Comparison of ENCODE assay signal across 13 cellular contexts in the genomic region with DNA sequence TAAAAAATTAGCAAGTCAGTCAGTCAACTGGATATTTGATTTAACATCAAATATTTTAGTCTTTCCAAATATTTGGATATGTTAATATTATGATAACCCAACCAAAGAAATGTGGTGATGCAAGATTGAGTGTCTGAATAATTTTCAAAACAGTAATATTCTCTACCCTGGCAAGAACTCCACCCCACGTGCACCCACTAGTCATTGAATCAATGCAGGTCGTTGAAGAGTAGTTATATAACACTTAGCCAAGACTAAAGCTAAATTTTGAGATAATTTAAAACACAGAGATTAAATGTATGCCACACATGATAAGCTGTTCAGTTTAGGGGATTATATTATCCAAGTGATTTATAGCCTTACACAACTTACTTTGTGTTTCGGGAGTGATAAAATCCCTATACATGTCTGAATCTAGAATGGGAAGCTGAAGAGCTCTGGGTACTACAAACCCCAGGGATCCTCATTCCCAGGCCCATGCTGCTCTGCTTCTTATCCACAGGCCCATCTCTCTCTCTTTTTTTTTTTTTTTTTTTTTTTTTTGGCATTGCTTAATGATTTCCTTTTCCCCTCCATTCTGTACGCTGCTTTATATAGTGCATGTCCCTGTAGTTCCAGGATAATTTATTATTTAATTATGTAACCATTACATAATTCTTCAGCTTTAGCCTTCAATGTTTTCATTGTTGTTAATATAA.
DNase-seq lines count a peak whose midpoint lies in the region; ATAC-seq and TF ChIP-seq lines count a peak whose summit lies in the region.
"Had no signal": no experiment of that assay in that cellular context is flagged by ENCODE, and none has a peak within 500 bp of the region (broad histone marks: within the 10 kb centered on the region; RNA-seq: fewer than 3 reads in every experiment).

No MANE protein-coding gene starts in this region.

- DNase-seq in IMR-90 (peak; percentile 46), cerebellar cortex (ENCODE audit: low spot score) (peak; percentile 73), head of caudate nucleus (peak in 28 of 42 donors; percentile 23 to 82 (median 51)), upper lobe of left lung (no peak), SHP77 treated with DMSO at 0.1 percent for 48 hours (lab: John Stamatoyannopoulos, UW) (no peak)
- DNase-seq: KG1, NCI-H1092 treated with DMSO at 0.1 percent for 48 hours, NCI-H1694 treated with DMSO at 0.1 percent for 48 hours, NCI-H345, NCI-H526 treated with DMSO at 0.1 percent for 48 hours, PC-3 had no signal

- no peaks in the 10 kb centered on the region for H3K36me3 ChIP-seq in IMR-90 (ENCODE audit: control insufficient read depth, insufficient read depth, low read length)
- no peaks in the 10 kb centered on the region for H3K36me3 ChIP-seq in subcutaneous abdominal adipose tissue (ENCODE audit: control insufficient read depth in 5 of 5, insufficient read depth in 5 of 5, low read length in 5 of 5)
- no peaks in the 10 kb centered on the region for H3K36me3 ChIP-seq in upper lobe of left lung

- no peak overlapping the region for H2BK20ac ChIP-seq in IMR-90 (ENCODE audit: low read depth, low read length)

- dilution Hi-C loops in IMR-90 (cut with HindIII; ENCODE audit: low sequenced_read_pairs, unreplicated experiment) = no loop called here

- CTCF ChIA-PET in IMR-90 (lab: Yijun Ruan, JAX) = no interaction called here

- H2BK5ac ChIP-seq in IMR-90 (ENCODE audit: low read depth, low read length, poor library complexity, severe bottlenecking) = no peak overlapping the region

- H3K4me2 ChIP-seq in IMR-90 (ENCODE audit: low read depth, low read length) = no peak overlapping the region

- TF ChIP-seq RAD21 in IMR-90 (IDR thresholded peaks at IDR 0.05; ENCODE audit: low read length) = no peak

- no TSS peak for BruUV-seq in IMR-90 (replicated peaks; lab: Mats Ljungman, UMichigan)

- H3K9ac ChIP-seq in IMR-90 (ENCODE audit: low read depth, low read length) (no peak overlapping the region), subcutaneous abdominal adipose tissue (ENCODE audit: low read length in 5 of 5) (no peak overlapping the region)

- no peak overlapping the region for H2BK15ac ChIP-seq in IMR-90 (ENCODE audit: low read depth, low read length)

- no peak overlapping the region for H4K8ac ChIP-seq in IMR-90 (ENCODE audit: low read depth in 2 of 2, low read length in 2 of 2)

- ATAC-seq in IMR-90 (ENCODE audit: low read depth) (no peak), upper lobe of left lung (ENCODE audit: low FRiP score in 2 of 2) (no peak), GM18870 (IDR thresholded peaks at IDR 0.05; ENCODE audit: unreplicated experiment) (no peak)
- ATAC-seq: PC-3 had no signal

- H2BK120ac ChIP-seq in IMR-90 (ENCODE audit: low read depth, low read length) = no peak overlapping the region

- no peak overlapping the region for H3K4ac ChIP-seq in IMR-90 (ENCODE audit: low read depth, low read length)

- TF ChIP-seq CTCF in IMR-90 (conservative IDR thresholded peaks at IDR 0.05; ENCODE audit: low read depth, low read length) = no peak
- TF ChIP-seq CTCF in upper lobe of left lung (IDR thresholded peaks at IDR 0.05) = no peak

- no peak overlapping the region for H3K23ac ChIP-seq in IMR-90 (ENCODE audit: low read depth, low read length)

- no peak overlapping the region for H3K14ac ChIP-seq in IMR-90 (replicated peaks; ENCODE audit: low read depth, low read length)

- POLR2A ChIA-PET in IMR-90 (lab: Charles Lee; ENCODE audit: unreplicated experiment) = no interaction called here

- no peaks in the 10 kb centered on the region for H4K20me1 ChIP-seq in IMR-90 (ENCODE audit: insufficient read depth, low read length)

- no peaks in the 10 kb centered on the region for H3K79me1 ChIP-seq in IMR-90 (ENCODE audit: low read depth in 1 of 2, low read length in 2 of 2)

- TF ChIP-seq POLR2A in IMR-90 (IDR thresholded peaks at IDR 0.05; ENCODE audit: low read depth, low read length) (no peak), upper lobe of left lung (IDR thresholded peaks at IDR 0.05) (no peak)

- in situ Hi-C loops in IMR-90 (cut with MboI; ENCODE audit: low sequenced_read_pairs) = no loop called here

- no peaks in the 10 kb centered on the region for H3K9me3 ChIP-seq in IMR-90 (ENCODE audit: control insufficient read depth, insufficient read depth, low read length)
- H3K9me3 ChIP-seq in subcutaneous abdominal adipose tissue (ENCODE audit: control insufficient read depth in 5 of 5, low read length in 5 of 5) = no peaks in the 10 kb centered on the region
- H3K9me3 ChIP-seq in upper lobe of left lung = no peaks in the 10 kb centered on the region

- H3K4me1 ChIP-seq in IMR-90 (ENCODE audit: control insufficient read depth, insufficient read depth, low read length) (peaks cover 8% of the 10 kb centered on the region), subcutaneous abdominal adipose tissue (ENCODE audit: control insufficient read depth in 5 of 5, insufficient read depth in 5 of 5, low read length in 5 of 5) (peaks cover 0 to 16% (median 10%) of the 10 kb centered on the region in 5 donors), upper lobe of left lung (peaks cover 0 to 2% (median 0%) of the 10 kb centered on the region in 4 donors)

- WGBS in IMR-90 (ENCODE audit: extremely low coverage in 2 of 2, insufficient read length in 1 of 2), 2 experiments = no CpG with 5 or more reads among the region's 4 CpGs
- WGBS in upper lobe of left lung, 2 donors = 35 to 36% methylated on average over 4 of the region's 4 CpGs

- no peak overlapping the region for H2AFZ ChIP-seq in IMR-90 (replicated peaks; ENCODE audit: low read length, poor library complexity)

- H3K4me3 ChIP-seq in IMR-90 (ENCODE audit: insufficient read depth, low read depth, low read length) (no peak overlapping the region), subcutaneous abdominal adipose tissue (ENCODE audit: low read depth in 1 of 5, low read length in 5 of 5) (no peak overlapping the region), upper lobe of left lung (no peak overlapping the region)

- intact Hi-C loops in IMR-90 (cut with micrococcal nuclease) (no loop called here), head of caudate nucleus (cut with DNase I) (no loop called here)

- H3K27ac ChIP-seq in IMR-90 (ENCODE audit: insufficient read depth, low read length) (no peak overlapping the region), subcutaneous abdominal adipose tissue (ENCODE audit: low read depth, low read length) (peak overlapping the region; percentile 67), upper lobe of left lung (no peak overlapping the region)

- no peak overlapping the region for H3K18ac ChIP-seq in IMR-90 (ENCODE audit: low read depth, low read length)

- no peak overlapping the region for H4K91ac ChIP-seq in IMR-90 (ENCODE audit: insufficient read depth, low read depth, low read length)

- H2AK9ac ChIP-seq in IMR-90 (replicated peaks; ENCODE audit: low read depth, low read length, poor library complexity) = no peak overlapping the region

- no peaks in the 10 kb centered on the region for H3K27me3 ChIP-seq in IMR-90 (ENCODE audit: control insufficient read depth, insufficient read depth, low read length)
- no peaks in the 10 kb centered on the region for H3K27me3 ChIP-seq in subcutaneous abdominal adipose tissue (ENCODE audit: control insufficient read depth in 5 of 5, insufficient read depth in 4 of 5, low read length in 5 of 5)
- H3K27me3 ChIP-seq in upper lobe of left lung = no peaks in the 10 kb centered on the region

- TF ChIP-seq EP300 in upper lobe of left lung (IDR thresholded peaks at IDR 0.05) = no peak

- H3K9me1 ChIP-seq in IMR-90 (ENCODE audit: insufficient read depth, low read length) = peaks cover 3% of the 10 kb centered on the region

- no peak overlapping the region for H3K56ac ChIP-seq in IMR-90 (ENCODE audit: extremely low read depth, insufficient read depth, low read length)

- no peak overlapping the region for H2AK5ac ChIP-seq in IMR-90 (ENCODE audit: low read depth, low read length)

- H4K5ac ChIP-seq in IMR-90 (ENCODE audit: low read depth, low read length) = no peak overlapping the region

TF ChIP-seq in IMR-90, 13 proteins besides CTCF, POLR2A, EP300 and RAD21:
- TF ChIP-seq, protein P1, sequence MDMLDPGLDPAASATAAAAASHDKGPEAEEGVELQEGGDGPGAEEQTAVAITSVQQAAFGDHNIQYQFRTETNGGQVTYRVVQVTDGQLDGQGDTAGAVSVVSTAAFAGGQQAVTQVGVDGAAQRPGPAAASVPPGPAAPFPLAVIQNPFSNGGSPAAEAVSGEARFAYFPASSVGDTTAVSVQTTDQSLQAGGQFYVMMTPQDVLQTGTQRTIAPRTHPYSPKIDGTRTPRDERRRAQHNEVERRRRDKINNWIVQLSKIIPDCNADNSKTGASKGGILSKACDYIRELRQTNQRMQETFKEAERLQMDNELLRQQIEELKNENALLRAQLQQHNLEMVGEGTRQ (IDR thresholded peaks at IDR 0.05; ENCODE audit: low read depth, low read length) = 0 out of 2 replicates have a peak, but pooled peaks have one; percentile 11
- TF ChIP-seq BHLHE40 (IDR thresholded peaks at IDR 0.05; ENCODE audit: low read depth, low read length) (no peak), MXI1 (IDR thresholded peaks at IDR 0.05; ENCODE audit: borderline replicate concordance, low read depth, low read length) (no peak), CEBPB (IDR thresholded peaks at IDR 0.05; ENCODE audit: low read depth, low read length) (peak; percentile 52)

Comparison
In these comparisons a context has a peak if more than half of its experiments do, and no peak if none do; other contexts are left out.
1. DNase-seq: peak in IMR-90 (single experiment), cerebellar cortex (single experiment) and head of caudate nucleus (28 of 42); none in upper lobe of left lung (0 of 2) and SHP77 treated with DMSO at 0.1 percent for 48 hours (single experiment).